In genomic region chr22:45552580-45553332, GRCh38 we compare ENCODE assay signal across 9 cellular contexts. TPM values are rescaled to one million over a fixed set of nuclear protein-coding genes. Genes with fewer than 3 reads are reported as not detected.
DNase-seq lines count a peak whose midpoint lies in the region; ATAC-seq, FAIRE-seq and TF ChIP-seq lines count a peak whose summit lies in the region.
"Had no signal": no experiment of that assay in that cellular context is flagged by ENCODE, and none has a peak within 500 bp of the region (broad histone marks: within the 10 kb centered on the region; RNA-seq: fewer than 3 reads in every experiment).

No MANE protein-coding gene starts in this region.

- H3K4me2 ChIP-seq in GM23248 (ENCODE audit: unreplicated experiment): peak overlapping the region; percentile 12
- peak overlapping the region; percentile 71 for H3K4me2 ChIP-seq in astrocyte (ENCODE audit: low read length)
- H3K4me2 ChIP-seq in skeletal muscle satellite cell (ENCODE audit: low read length): peak overlapping the region; percentile 69

- H3K9ac ChIP-seq in GM23248 (peak overlapping the region; percentile 34; the same call in 1 of the 2 replicates), astrocyte (ENCODE audit: low read length) (peak overlapping the region; percentile 62), skeletal muscle satellite cell (ENCODE audit: low read depth, low read length) (peak overlapping the region; percentile 48)

- FAIRE-seq in astrocyte (lab: Jason Lieb, UNC): no peak
- FAIRE-seq: GM12878 had no signal

- no peak overlapping the region for H3K4me3 ChIP-seq in GM23248
- H3K4me3 ChIP-seq in astrocyte (ENCODE audit: insufficient read depth, low read depth, low read length): no peak overlapping the region
- no peak overlapping the region for H3K4me3 ChIP-seq in right cardiac atrium (ENCODE audit: low read length)
- H3K4me3 ChIP-seq in skeletal muscle satellite cell (ENCODE audit: low read length): no peak overlapping the region
- H3K4me3 ChIP-seq: GM12878 had no signal

- in situ Hi-C loops in GM23248 (cut with MboI): loop anchor here (5.0 to 10.0 kb wide), 2 partner anchors 105 to 278 kb away; no protein-coding TSS in a partner anchor

- H3K27me3 Mint-ChIP-seq in astrocyte (ENCODE audit: low read depth, unreplicated experiment) (no peaks in the 10 kb centered on the region), immature natural killer cell (ENCODE audit: low read depth in 3 of 3) (peaks cover 0 to 5% (median 0%) of the 10 kb centered on the region in 3 donors)

- peak overlapping the region; percentile 70 for H3K27ac ChIP-seq in GM23248
- peak overlapping the region; percentile 67 for H3K27ac ChIP-seq in astrocyte (ENCODE audit: low read depth, low read length)
- peak overlapping the region; percentile 19 for H3K27ac ChIP-seq in right cardiac atrium (ENCODE audit: low read length)

- H3K27ac Mint-ChIP-seq in astrocyte (ENCODE audit: unreplicated experiment) (no peak overlapping the region), immature natural killer cell (no peak overlapping the region)

- ATAC-seq in right cardiac atrium (peak; percentile 56 to 58), GM21737 (IDR thresholded peaks at IDR 0.05; ENCODE audit: unreplicated experiment) (no peak), HG03520 (IDR thresholded peaks at IDR 0.05; ENCODE audit: unreplicated experiment) (no peak)

- peaks cover 46% of the 10 kb centered on the region for H3F3A ChIP-seq in GM23248 (ENCODE audit: insufficient read depth)

- H3K36me3 Mint-ChIP-seq in astrocyte (ENCODE audit: low read depth, unreplicated experiment) (peaks cover 12% of the 10 kb centered on the region), immature natural killer cell (no peaks in the 10 kb centered on the region)

- peaks cover 45% of the 10 kb centered on the region for H3K4me1 ChIP-seq in GM23248 (ENCODE audit: insufficient read depth)
- peaks cover 41% of the 10 kb centered on the region for H3K4me1 ChIP-seq in astrocyte (ENCODE audit: insufficient read depth, low read length)
- H3K4me1 ChIP-seq in right cardiac atrium (ENCODE audit: control insufficient read depth, insufficient read depth, low read length): peaks cover 8% of the 10 kb centered on the region
- H3K4me1 ChIP-seq in skeletal muscle satellite cell (ENCODE audit: control insufficient read depth, insufficient read depth, low read length): peaks cover 19% of the 10 kb centered on the region

- H3K4me1 Mint-ChIP-seq in astrocyte (ENCODE audit: low read depth, unreplicated experiment) (peaks cover 5% of the 10 kb centered on the region), immature natural killer cell (no peaks in the 10 kb centered on the region)

- WGBS in GM23248 (ENCODE audit: low coverage in 1 of 2, low lambda C conversion rate in 2 of 2, missing lambda C conversion rate in 2 of 2), 2 experiments: 17 to 20% methylated on average over 29 to 30 of the region's 30 CpGs
- WGBS in right cardiac atrium: 48% methylated on average over 30 of the region's 30 CpGs

- H3K9me2 ChIP-seq in GM23248 (ENCODE audit: insufficient read depth): no peaks in the 10 kb centered on the region

- H3K9me3 Mint-ChIP-seq in astrocyte (ENCODE audit: unreplicated experiment): peaks cover 5% of the 10 kb centered on the region
- no peaks in the 10 kb centered on the region for H3K9me3 Mint-ChIP-seq in immature natural killer cell

- H3K4me3 Mint-ChIP-seq in astrocyte (ENCODE audit: unreplicated experiment) (no peak overlapping the region), immature natural killer cell (no peak overlapping the region)

- H3K9me3 ChIP-seq in GM23248 (ENCODE audit: low read depth): no peaks in the 10 kb centered on the region
- no peaks in the 10 kb centered on the region for H3K9me3 ChIP-seq in astrocyte (ENCODE audit: insufficient read depth, low read depth, low read length)
- H3K9me3 ChIP-seq in right cardiac atrium (ENCODE audit: control insufficient read depth, low read length): no peaks in the 10 kb centered on the region
- no peaks in the 10 kb centered on the region for H3K9me3 ChIP-seq in skeletal muscle satellite cell (replicated peaks; ENCODE audit: low read length)

- H3K27me3 ChIP-seq in GM23248 (replicated peaks; ENCODE audit: insufficient read depth) (no peaks in the 10 kb centered on the region), astrocyte (ENCODE audit: insufficient read depth, low read length) (no peaks in the 10 kb centered on the region), right cardiac atrium (ENCODE audit: control insufficient read depth, insufficient read depth) (no peaks in the 10 kb centered on the region), skeletal muscle satellite cell (ENCODE audit: control insufficient read depth, insufficient read depth, low read length) (no peaks in the 10 kb centered on the region)

- no peak overlapping the region for H2AFZ ChIP-seq in GM23248
- no peak overlapping the region for H2AFZ ChIP-seq in astrocyte (ENCODE audit: low read depth, low read length)

- H3K79me2 ChIP-seq in GM23248 (ENCODE audit: insufficient read depth): no peaks in the 10 kb centered on the region
- no peaks in the 10 kb centered on the region for H3K79me2 ChIP-seq in astrocyte (ENCODE audit: insufficient read depth, low read length)

- H3K36me3 ChIP-seq in GM23248 (ENCODE audit: low read depth): peaks cover 16% of the 10 kb centered on the region
- no peaks in the 10 kb centered on the region for H3K36me3 ChIP-seq in astrocyte (ENCODE audit: insufficient read depth, low read length)
- peaks cover 5% of the 10 kb centered on the region for H3K36me3 ChIP-seq in skeletal muscle satellite cell (ENCODE audit: insufficient read depth, low read length)

- DNase-seq in GM23248 (peak; percentile 90), astrocyte (ENCODE audit: low read depth) (peak; percentile 95), right cardiac atrium (peak; percentile 76 to 89 (median 85)), NCI-H748 treated with DMSO at 0.1 percent for 48 hours (lab: John Stamatoyannopoulos, UW) (no peak), immature natural killer cell (no peak)

- H4K20me1 ChIP-seq in GM23248 (ENCODE audit: insufficient read depth) (no peaks in the 10 kb centered on the region), astrocyte (ENCODE audit: insufficient read depth, low read length) (no peaks in the 10 kb centered on the region)

- intact Hi-C loops in right cardiac atrium (cut with DNase I): loop anchor here (2.0 to 10.0 kb wide), 5 partner anchors 110 to 288 kb away; no protein-coding TSS in a partner anchor

- peak; percentile 24 for TF ChIP-seq CTCF in astrocyte (IDR thresholded peaks at IDR 0.05; ENCODE audit: insufficient read depth, low read depth, low read length)

RNA-seq across cellular contexts. Expression of gene FBLN1, which starts 50.1 kb away (rescaled TPM):
- total RNA-seq in GM23248 (2014; rRNA removed; shearing (Covaris generic)): 107 and 137 TPM in 2 replicates
- polyA plus RNA-seq in GM23248 (2016; fragmentation: Nextera tagmentation; extraction: Ambion mirVana) (304 and 335 TPM in 2 replicates), right cardiac atrium (228 TPM), immature natural killer cell (not detected)
- total RNA-seq in astrocyte (69.2 and 72.5 TPM in 2 replicates), right cardiac atrium (100 to 1,000 TPM; 286 to 456 (median 397) TPM)
- 13.4 and 25.1 TPM in 2 replicates for total RNA-seq in skeletal muscle satellite cell (2012; rRNA removed)

Comparison
In these comparisons a context has a peak if more than half of its experiments do, and no peak if none do; other contexts are left out.
1. DNase-seq: peak in GM23248 (single experiment), astrocyte (single experiment) and right cardiac atrium (3 of 3); none in NCI-H748 treated with DMSO at 0.1 percent for 48 hours (single experiment) and immature natural killer cell (0 of 3).
2. H3K27ac ChIP-seq: peak in every context shown above with its lines; median percentile 70 in GM23248; 67 in astrocyte; 19 in right cardiac atrium.
3. H3K4me2 ChIP-seq: peak in every context shown above with its lines; median percentile 71 in astrocyte; 69 in skeletal muscle satellite cell; 12 in GM23248.
4. ATAC-seq: peak in right cardiac atrium (2 of 2); none in GM21737 (single experiment) and HG03520 (single experiment).
5. Peak in every context shown above with its lines, with median percentiles within 50 percentile points of each other: H3K9ac ChIP-seq.